In the genomic region with DNA sequence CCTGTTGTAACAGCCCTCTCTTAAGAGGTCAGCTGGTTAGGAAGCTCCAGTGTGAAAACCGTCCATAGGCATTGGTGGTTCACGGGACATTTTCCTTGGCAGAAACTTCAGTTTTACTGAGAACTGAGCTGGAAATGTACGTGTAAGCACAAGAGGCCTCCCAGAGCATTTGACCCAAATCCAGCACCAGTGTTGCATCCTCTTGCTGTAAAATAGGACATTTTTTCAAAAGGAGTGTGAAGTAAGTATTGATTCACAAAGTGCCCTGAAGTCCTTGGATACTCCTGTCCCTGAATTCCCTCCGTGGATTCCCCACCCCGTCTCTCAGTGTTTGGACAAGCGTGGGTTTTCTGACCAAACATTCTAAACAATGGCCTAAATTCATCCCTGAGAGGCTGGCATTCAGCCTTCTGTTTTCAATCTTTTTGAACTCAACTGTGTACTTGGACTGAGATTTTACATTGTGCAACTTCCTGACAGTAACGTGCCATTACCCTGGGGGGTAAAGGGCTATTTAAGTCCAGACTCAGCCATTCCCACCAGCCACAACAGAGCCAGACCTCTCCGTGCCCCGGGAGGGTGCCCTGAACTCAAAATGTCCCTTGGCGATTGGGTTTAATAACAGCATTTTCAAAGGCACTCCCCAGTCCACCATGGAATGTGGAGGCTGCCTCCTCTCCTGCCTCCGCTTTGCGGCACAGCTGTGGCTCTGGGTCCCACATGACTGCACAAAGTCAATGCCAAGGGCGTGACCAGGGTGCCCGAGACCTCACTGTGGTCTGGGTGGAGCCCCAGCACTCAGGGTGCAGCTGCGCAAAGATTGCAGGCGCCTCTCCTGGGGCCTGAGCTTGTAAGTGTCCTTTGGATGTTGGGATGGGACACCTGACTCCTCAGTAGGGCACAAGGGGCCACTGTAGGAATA, we compare ENCODE assay signal across 12 cellular contexts.
DNase-seq lines count a peak whose midpoint lies in the region; TF ChIP-seq lines count a peak whose summit lies in the region.
"Had no signal": no experiment of that assay in that cellular context is flagged by ENCODE, and none has a peak within 500 bp of the region (broad histone marks: within the 10 kb centered on the region; RNA-seq: fewer than 3 reads in every experiment).

No MANE protein-coding gene starts in this region.

- DNase-seq in COLO668 (lab: John Stamatoyannopoulos, UW; ENCODE audit: unreplicated experiment), result peak; percentile 75
- DNase-seq in NCI-H510A (lab: John Stamatoyannopoulos, UW), result peak; percentile 25
- peak; percentile 20 for DNase-seq in fibroblast of the conjunctiva (ENCODE audit: low read depth)
- peak in 3 of 5 donors; percentile 35 to 56 (median 37) for DNase-seq in ovary
- DNase-seq in posterior vena cava (ENCODE audit: low spot score), result no peak
- no peak for DNase-seq in hippocampal formation (lab: John Stamatoyannopoulos, UW)
- DNase-seq in DMS114 treated with DMSO at 0.1 percent for 48 hours (lab: John Stamatoyannopoulos, UW; ENCODE audit: unreplicated experiment), result no peak
- DNase-seq in ACHN, result no peak
- DNase-seq: NCI-H2227 treated with DMSO at 0.1 percent for 48 hours; stimulated activated CD4-positive, alpha-beta T cell treated with anti-CD3 and anti-CD28 coated beads, Interleukin-4, amount 100 ng/mL, for 4 hours; T-helper 17 cell had no signal

- no peak for TF ChIP-seq CTCF in ovary (IDR thresholded peaks at IDR 0.05)

- no peak overlapping the region for H3K4me3 ChIP-seq in ovary

- TF ChIP-seq EP300 in ovary (IDR thresholded peaks at IDR 0.05), result no peak

- TF ChIP-seq POLR2A in ovary (IDR thresholded peaks at IDR 0.05), result no peak

- WGBS in ovary, 3 donors, result 30 to 35% (median 30%) methylated on average over 16 of the region's 16 CpGs

- no peak overlapping the region for H3K27ac ChIP-seq in ovary
- H3K27ac ChIP-seq: HL-60 had no signal

- no peaks in the 10 kb centered on the region for H3K9me3 ChIP-seq in ovary

- in situ Hi-C loops in ACHN (cut with HindIII; ENCODE audit: low pct_ligation_motif_present, low pct_unique_long_range_greater_than_20kb, low sequenced_read_pairs), result no loop called here

- H3K27me3 ChIP-seq in ovary, result no peaks in the 10 kb centered on the region

- H3K4me1 ChIP-seq in ovary (ENCODE audit: insufficient read depth), result peaks cover 5% of the 10 kb centered on the region

- intact Hi-C loops in ovary (cut with DNase I), result no loop called here
- intact Hi-C loops in posterior vena cava (cut with DNase I), result no loop called here

- no peaks in the 10 kb centered on the region for H3K36me3 ChIP-seq in ovary

Comparison
In these comparisons a context has a peak if more than half of its experiments do, and no peak if none do; other contexts are left out.
1. DNase-seq: peak in COLO668 (single experiment), NCI-H510A (single experiment), fibroblast of the conjunctiva (single experiment) and ovary (3 of 5); none in posterior vena cava (single experiment), hippocampal formation (0 of 2), DMS114 treated with DMSO at 0.1 percent for 48 hours (single experiment) and ACHN (single experiment).